ENCODE assay signal across 8 cellular contexts in genomic region chr1:9688599-9688998, GRCh38. TPM values are rescaled to one million over a fixed set of nuclear protein-coding genes. Genes with fewer than 3 reads are reported as not detected.
DNase-seq lines count a peak whose midpoint lies in the region; ATAC-seq and TF ChIP-seq lines count a peak whose summit lies in the region.

No MANE protein-coding gene starts in this region.

- H3K27me3 Mint-ChIP-seq in activated T-cell treated with anti-CD3 and anti-CD28 coated beads, Interleukin-2, amount 50 U/mL, for 4 hours (ENCODE audit: low read depth): no peaks in the 10 kb centered on the region
- H3K27me3 Mint-ChIP-seq in activated naive CD8-positive, alpha-beta T cell treated with anti-CD3 and anti-CD28 coated beads for 36 hours: no peaks in the 10 kb centered on the region

- H3K9me3 ChIP-seq in left lung (no peaks in the 10 kb centered on the region), thyroid gland (no peaks in the 10 kb centered on the region)

- H3K4me3 Mint-ChIP-seq in activated T-cell treated with anti-CD3 and anti-CD28 coated beads, Interleukin-2, amount 50 U/mL, for 4 hours: peak overlapping the region; percentile 75
- peak overlapping the region; percentile 79 for H3K4me3 Mint-ChIP-seq in activated naive CD8-positive, alpha-beta T cell treated with anti-CD3 and anti-CD28 coated beads for 36 hours

- H3K27me3 ChIP-seq in left lung (no peaks in the 10 kb centered on the region), thyroid gland (no peaks in the 10 kb centered on the region)

- 34 to 41% methylated on average over 14 of the region's 14 CpGs for WGBS in thyroid gland, 2 donors

- no peak overlapping the region for H3K27ac ChIP-seq in left lung
- H3K27ac ChIP-seq in thyroid gland: peak overlapping the region in 1 of 3 donors; percentile 52

- peaks cover 0 to 18% of the 10 kb centered on the region in 2 donors for H3K36me3 ChIP-seq in left lung
- H3K36me3 ChIP-seq in thyroid gland: no peaks in the 10 kb centered on the region

- no peak for ATAC-seq in activated T-cell treated with anti-CD3 and anti-CD28 coated beads, Interleukin-2, amount 50 U/mL, for 4 hours
- no peak for ATAC-seq in left lung

- no peak for TF ChIP-seq POLR2A in thyroid gland (IDR thresholded peaks at IDR 0.05)

- DNase-seq in activated T-cell treated with anti-CD3 and anti-CD28 coated beads, Interleukin-2, amount 50 U/mL, for 4 hours: no peak
- no peak for DNase-seq in activated T-cell treated with anti-CD3 and anti-CD28 coated beads, Interleukin-2, amount 50 U/mL, for 1 hour
- DNase-seq in activated naive CD8-positive, alpha-beta T cell treated with anti-CD3 and anti-CD28 coated beads for 36 hours: no peak
- DNase-seq in left lung (no peak), thyroid gland (no peak), NCI-H2171 (lab: John Stamatoyannopoulos, UW) (no peak), SHP77 (lab: John Stamatoyannopoulos, UW) (no peak), NCI-H146 (lab: John Stamatoyannopoulos, UW) (no peak)

- H3K27ac Mint-ChIP-seq in activated naive CD8-positive, alpha-beta T cell treated with anti-CD3 and anti-CD28 coated beads for 36 hours: peak overlapping the region; percentile 95

- H3K36me3 Mint-ChIP-seq in activated T-cell treated with anti-CD3 and anti-CD28 coated beads, Interleukin-2, amount 50 U/mL, for 4 hours (ENCODE audit: insufficient read depth): peaks cover 6% of the 10 kb centered on the region
- H3K36me3 Mint-ChIP-seq in activated naive CD8-positive, alpha-beta T cell treated with anti-CD3 and anti-CD28 coated beads for 36 hours: peaks cover 39% of the 10 kb centered on the region

- H3K4me1 ChIP-seq in left lung (peaks cover 20 to 75% of the 10 kb centered on the region in 2 donors), thyroid gland (peaks cover 13 to 33% of the 10 kb centered on the region in 2 donors)

- H3K9me3 Mint-ChIP-seq in activated T-cell treated with anti-CD3 and anti-CD28 coated beads, Interleukin-2, amount 50 U/mL, for 4 hours: no peaks in the 10 kb centered on the region
- H3K9me3 Mint-ChIP-seq in activated naive CD8-positive, alpha-beta T cell treated with anti-CD3 and anti-CD28 coated beads for 36 hours: no peaks in the 10 kb centered on the region

- H3K4me1 Mint-ChIP-seq in activated T-cell treated with anti-CD3 and anti-CD28 coated beads, Interleukin-2, amount 50 U/mL, for 4 hours (ENCODE audit: low read depth): peaks cover 67% of the 10 kb centered on the region
- H3K4me1 Mint-ChIP-seq in activated naive CD8-positive, alpha-beta T cell treated with anti-CD3 and anti-CD28 coated beads for 36 hours: peaks cover 73% of the 10 kb centered on the region

- TF ChIP-seq CTCF in left lung (IDR thresholded peaks at IDR 0.05) (no peak), thyroid gland (IDR thresholded peaks at IDR 0.05) (no peak)

- H3K4me3 ChIP-seq in left lung: peak overlapping the region; percentile 38 to 59
- peak overlapping the region in 2 of 3 donors; percentile 68 to 84 for H3K4me3 ChIP-seq in thyroid gland (replicated peaks in 1 of 3)

- intact Hi-C loops in left lung (cut with DNase I) (no loop called here), thyroid gland (cut with DNase I) (no loop called here)

RNA-seq across cellular contexts. Expression of gene PIK3CD, which starts 37.1 kb away (rescaled TPM):
- 100 to 1,000 TPM in 1 of 3 donors, 10 to 100 TPM in 2; 97.6 to 123 (median 99.2) TPM for total RNA-seq in activated T-cell treated with anti-CD3 and anti-CD28 coated beads, Interleukin-2, amount 50 U/mL, for 4 hours
- 100 to 1,000 TPM; 131 to 134 TPM for total RNA-seq in activated naive CD8-positive, alpha-beta T cell treated with anti-CD3 and anti-CD28 coated beads for 36 hours
- 10 to 100 TPM; 12.9 to 44.2 TPM for total RNA-seq in left lung
- total RNA-seq in thyroid gland: 1 to 10 TPM; 5.9 to 9.5 (median 7.7) TPM
